In the genomic region with DNA sequence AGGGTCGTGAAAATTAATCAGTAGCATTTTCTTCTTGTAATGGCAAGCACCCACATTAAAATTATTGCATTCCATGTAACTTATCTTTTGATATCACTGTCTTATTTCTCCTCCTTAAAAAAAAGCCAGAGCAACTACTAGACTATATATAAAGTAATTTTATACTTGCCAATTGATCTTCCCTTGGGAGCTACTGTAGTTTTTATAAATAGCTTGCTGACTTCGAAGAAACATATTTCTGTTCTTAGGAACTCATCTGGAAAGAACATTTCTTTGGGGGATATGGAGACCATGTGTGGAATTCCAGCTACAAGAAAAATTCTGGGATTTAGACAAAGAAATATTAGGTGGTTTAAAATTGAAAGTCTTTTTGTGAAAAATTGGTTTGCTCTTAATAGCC, we compare ENCODE assay signal across 30 cellular contexts.
"Had no signal": no experiment of that assay in that cellular context is flagged by ENCODE, and none has a peak within 500 bp of the region (broad histone marks: within the 10 kb centered on the region; RNA-seq: fewer than 3 reads in every experiment).

No MANE protein-coding gene starts in this region.

- H3K4me2 ChIP-seq: KMS-11, SK-N-SH had no signal

- H3K36me3 ChIP-seq: adrenal gland, breast epithelium, MG63 had no signal

- H3K9me3 ChIP-seq: adrenal gland, breast epithelium, MG63, SK-N-SH had no signal

- H3K4me1 ChIP-seq: adrenal gland, breast epithelium had no signal

- H3K4me3 ChIP-seq: adrenal gland, breast epithelium, MG63 had no signal

- H3K9ac ChIP-seq: KMS-11, SK-N-SH had no signal

- ATAC-seq: activated T-helper 17 cell treated with anti-CD3 and anti-CD28 coated beads, Interleukin-2, amount 50 U/mL, for 72 hours; Panc1; Right ventricle myocardium inferior had no signal

- H3K27me3 ChIP-seq: adrenal gland, breast epithelium, MG63 had no signal

- DNase-seq: activated CD4-positive, alpha-beta memory T cell treated with anti-CD3 and anti-CD28 coated beads for 36 hours; activated CD4-positive, alpha-beta T cell treated with anti-CD3 and anti-CD28 coated beads, Interleukin-2, amount 10 ng/mL, durations not matched to agents 7 days and 5 days; activated CD4-positive, CD25-positive, alpha-beta regulatory T cell; activated CD8-positive, alpha-beta memory T cell treated with anti-CD3 and anti-CD28 coated beads for 24 hours; activated gamma-delta T cell; activated naive CD4-positive, alpha-beta T cell treated with anti-CD3 and anti-CD28 coated beads for 36 hours; activated naive CD8-positive, alpha-beta T cell treated with anti-CD3 and anti-CD28 coated beads for 36 hours; activated T-cell treated with anti-CD3 and anti-CD28 coated beads, Interleukin-2, amount 50 U/mL, for 48 hours; adrenal gland; anterior cingulate cortex; central memory CD4-positive, alpha-beta T cell; MG63; NCI-H1105; NCI-H1436 treated with DMSO at 0.1 percent for 48 hours; NCI-H187; NCI-H2081; NCI-H345; NCI-H510A; NCI-H526 treated with DMSO at 0.1 percent for 48 hours; NCI-H82; OCI-M1; RPMI8226; SK-N-SH; T-helper 1 cell had no signal

- H3K27ac ChIP-seq: adrenal gland, breast epithelium, KMS-11, VCaP had no signal
